ENCODE assay signal across 15 cellular contexts in the genomic region with DNA sequence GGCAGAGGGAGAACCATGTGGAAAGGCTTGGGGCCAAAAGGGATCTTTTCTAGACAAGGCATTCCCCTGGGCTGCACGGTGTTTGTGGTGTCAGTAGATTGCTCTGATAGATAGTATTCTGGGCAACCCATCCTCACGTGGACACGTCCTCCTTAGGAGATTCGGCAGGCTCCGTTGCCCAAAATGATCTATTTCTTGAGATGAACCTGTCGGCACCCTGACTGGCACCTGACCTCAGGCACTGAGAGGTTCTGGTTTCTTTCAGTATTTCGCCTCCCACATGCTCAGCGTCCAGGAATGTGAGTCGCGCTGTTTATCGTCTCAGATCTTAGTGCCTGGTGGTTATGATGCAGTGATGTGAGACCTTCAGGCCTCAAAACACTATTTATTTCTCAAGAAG.
DNase-seq lines count a peak whose midpoint lies in the region; TF ChIP-seq lines count a peak whose summit lies in the region.
"Had no signal": no experiment of that assay in that cellular context is flagged by ENCODE, and none has a peak within 500 bp of the region (broad histone marks: within the 10 kb centered on the region; RNA-seq: fewer than 3 reads in every experiment).

No MANE protein-coding gene starts in this region.

- H3K4ac ChIP-seq in trophoblast cell (ENCODE audit: low read depth, low read length) = peak overlapping the region; percentile 57

- H3K36me3 ChIP-seq in trophoblast cell (ENCODE audit: control insufficient read depth in 1 of 2, insufficient read depth in 2 of 2, low read length in 2 of 2) = no peaks in the 10 kb centered on the region
- H3K36me3 ChIP-seq: ascending aorta, SJCRH30, uterus had no signal

- H2BK12ac ChIP-seq in trophoblast cell (ENCODE audit: low read length) = peak overlapping the region; percentile 98

- no peak for TF ChIP-seq EP300 in Ishikawa (IDR thresholded peaks at IDR 0.05; ENCODE audit: borderline replicate concordance)

- H3K23ac ChIP-seq in trophoblast cell (ENCODE audit: low read length) = no peak overlapping the region

- peak overlapping the region; percentile 66 for H4K8ac ChIP-seq in trophoblast cell (ENCODE audit: low read depth, low read length)

- no peak for TF ChIP-seq CTCF in cardiac fibroblast (IDR thresholded peaks at IDR 0.05; ENCODE audit: low read depth, low read length)

- H2AFZ ChIP-seq in trophoblast cell (ENCODE audit: insufficient read depth, low read length, poor library complexity) = no peak overlapping the region

- peak overlapping the region; percentile 97 for H4K91ac ChIP-seq in trophoblast cell (ENCODE audit: low read depth, low read length)

- H3K9me3 ChIP-seq in trophoblast cell (ENCODE audit: insufficient read depth, low read depth, low read length) = no peaks in the 10 kb centered on the region
- H3K9me3 ChIP-seq: ascending aorta, SJCRH30, uterus had no signal

- no peak overlapping the region for H3K9ac ChIP-seq in trophoblast cell (ENCODE audit: low read length)

- H3K27me3 ChIP-seq in trophoblast cell (ENCODE audit: insufficient read depth, low read length) = no peaks in the 10 kb centered on the region
- H3K27me3 ChIP-seq: ascending aorta, SJCRH30, uterus had no signal

- peaks cover 33 to 37% of the 10 kb centered on the region in 2 experiments for H3K4me1 ChIP-seq in trophoblast cell (ENCODE audit: control insufficient read depth in 1 of 2, insufficient read depth in 2 of 2, low read length in 2 of 2)
- H3K4me1 ChIP-seq: ascending aorta, SJCRH30, uterus had no signal

- H3K14ac ChIP-seq in trophoblast cell (ENCODE audit: low read length) = peak overlapping the region; percentile 73

- H3K4me2 ChIP-seq in trophoblast cell (ENCODE audit: low read length) = peak overlapping the region; percentile 22

- no peak overlapping the region for H4K12ac ChIP-seq in trophoblast cell (ENCODE audit: low read depth, low read length)

- H3K4me3 ChIP-seq in cardiac fibroblast (replicated peaks in 1 of 2; ENCODE audit: low read depth in 2 of 2, low read length in 2 of 2) (no peak overlapping the region), trophoblast cell (ENCODE audit: low read depth, low read length) (no peak overlapping the region)
- H3K4me3 ChIP-seq: ascending aorta, SJCRH30, uterus had no signal

- peak overlapping the region; percentile 97 for H2BK120ac ChIP-seq in trophoblast cell (ENCODE audit: insufficient read depth, low read length, poor library complexity)

- TF ChIP-seq RAD21 in Ishikawa (IDR thresholded peaks at IDR 0.05; ENCODE audit: low read depth) = no peak

- peak; percentile 31 for DNase-seq in activated T-cell treated with anti-CD3 and anti-CD28 coated beads for 24 hours (ENCODE audit: low read depth)
- DNase-seq in activated T-cell treated with anti-CD3 and anti-CD28 coated beads, Interleukin-2, amount 50 U/mL, for 1 hour = no peak
- peak; percentile 71 to 86 for DNase-seq in cardiac fibroblast (ENCODE audit: low read depth in 2 of 2)
- DNase-seq in trophoblast cell = peak; percentile 91 to 95
- no peak for DNase-seq in retina
- no peak for DNase-seq in DMS79 (lab: John Stamatoyannopoulos, UW)
- DNase-seq in SHP77 (lab: John Stamatoyannopoulos, UW) = no peak
- DNase-seq: activated CD4-positive, alpha-beta T cell treated with anti-CD3 and anti-CD28 coated beads, Interleukin-2, amount 50 U/mL, for 1 hour; naive B cell; NCI-H1105 treated with DMSO at 0.1 percent for 48 hours; NCI-H510A treated with DMSO at 0.1 percent for 48 hours; SJCRH30; uterus had no signal

- no peak overlapping the region for H3K18ac ChIP-seq in trophoblast cell (ENCODE audit: low read length)

- H3K79me1 ChIP-seq in trophoblast cell (ENCODE audit: low read length) = peaks cover 48% of the 10 kb centered on the region

- H2BK5ac ChIP-seq in trophoblast cell (ENCODE audit: low read depth, low read length, poor library complexity) = peak overlapping the region; percentile 90

- WGBS in trophoblast cell (ENCODE audit: extremely low coverage, insufficient coverage, insufficient read length) = no CpG with 5 or more reads among the region's 11 CpGs

- H3K79me2 ChIP-seq in trophoblast cell (ENCODE audit: control insufficient read depth, insufficient read depth, low read length, poor library complexity) = peaks cover 6% of the 10 kb centered on the region

- H2AK5ac ChIP-seq in trophoblast cell (ENCODE audit: low read length) = no peak overlapping the region

- peak overlapping the region; percentile 87 for H3K27ac ChIP-seq in trophoblast cell (ENCODE audit: low read depth, low read length)
- H3K27ac ChIP-seq: ascending aorta, SJCRH30, uterus had no signal

TF ChIP-seq in Ishikawa, 13 proteins besides CTCF, POLR2A, EP300 and RAD21:
- no peak for TF ChIP-seq CREB1 (IDR thresholded peaks at IDR 0.05; ENCODE audit: low read depth)
- TF ChIP-seq TEAD4 (IDR thresholded peaks at IDR 0.05) = peak; percentile 58

Comparison
In these comparisons a context has a peak if more than half of its experiments do, and no peak if none do; other contexts are left out.
1. DNase-seq: peak in activated T-cell treated with anti-CD3 and anti-CD28 coated beads for 24 hours (single experiment), cardiac fibroblast (2 of 2) and trophoblast cell (2 of 2); none in activated T-cell treated with anti-CD3 and anti-CD28 coated beads, Interleukin-2, amount 50 U/mL, for 1 hour (single experiment), retina (single experiment), DMS79 (single experiment) and SHP77 (0 of 2).